In genomic region chr1:66929999-66930822, GRCh38 we compare ENCODE assay signal across 1 cellular context.
TF ChIP-seq lines count a peak whose summit lies in the region.

No MANE protein-coding gene starts in this region.

TF ChIP-seq in K562, 482 proteins besides CTCF, POLR2A, EP300 and RAD21 (continued from another document and continues in another):
- TF ChIP-seq CEBPZ (IDR thresholded peaks at IDR 0.05; ENCODE audit: borderline replicate concordance, low read depth, low read length) (no peak), TEAD1 (CRISPR knock-in tag; IDR thresholded peaks at IDR 0.05) (peak in 1 of 2 experiments; percentile 15; a peak in 1 of 4 replicates), NUFIP1 (IDR thresholded peaks at IDR 0.05; ENCODE audit: partially characterized antibody) (no peak), RBFOX2 (IDR thresholded peaks at IDR 0.05; ENCODE audit: low read depth, low read length) (peak; percentile 97), KAT8 (IDR thresholded peaks at IDR 0.05; ENCODE audit: low read depth) (no peak), YY1 (IDR thresholded peaks at IDR 0.05; ENCODE audit: borderline replicate concordance in 1 of 3, control insufficient read depth in 1 of 3, extremely low read depth in 1 of 3, insufficient read depth in 3 of 3, insufficient read length in 1 of 3, insufficient replicate concordance in 2 of 3, low read depth in 1 of 3, low read length in 2 of 3) (peak; percentile 46 to 94 (median 89)), NR2F6 (CRISPR knock-in tag; IDR thresholded peaks at IDR 0.05) (no peak), GATAD2A (IDR thresholded peaks at IDR 0.05) (no peak; the same call in 1 of the 2 replicates), OTX1 (CRISPR knock-in tag; IDR thresholded peaks at IDR 0.05) (no peak), PML (IDR thresholded peaks at IDR 0.05; ENCODE audit: low read length) (peak; percentile 33; the same call in 1 of the 2 replicates), ZNF134 (CRISPR knock-in tag; conservative IDR thresholded peaks at IDR 0.05) (no peak), ZNF79 (CRISPR knock-in tag; IDR thresholded peaks at IDR 0.05; ENCODE audit: low read depth) (no peak), CHD2 (IDR thresholded peaks at IDR 0.05; ENCODE audit: low read depth, low read length) (0 out of 2 replicates have a peak, but pooled peaks have one; percentile 24), NCOA1 (IDR thresholded peaks at IDR 0.05; ENCODE audit: low read depth) (no peak), ZBTB12 (CRISPR knock-in tag; IDR thresholded peaks at IDR 0.05) (no peak), TRIM24 (IDR thresholded peaks at IDR 0.05) (0 out of 4 replicates have a peak, but pooled peaks of 1 of the 2 experiments have one; percentile 14), KLF1 (tag; IDR thresholded peaks at IDR 0.05) (peak; percentile 80), SFPQ (IDR thresholded peaks at IDR 0.05; ENCODE audit: low read depth, low read length) (no peak), HDAC2 (IDR thresholded peaks at IDR 0.05) (no peak), CAMTA2 (CRISPR knock-in tag; conservative IDR thresholded peaks at IDR 0.05) (no peak; the same call in 1 of the 2 replicates), TRIM25 (IDR thresholded peaks at IDR 0.05; ENCODE audit: borderline replicate concordance) (no peak), KHSRP (IDR thresholded peaks at IDR 0.05) (no peak), SP2 (IDR thresholded peaks at IDR 0.05; ENCODE audit: extremely low read depth, low read depth, low read length, poor library complexity, severe bottlenecking) (no peak), PRPF4 (IDR thresholded peaks at IDR 0.05; ENCODE audit: insufficient read depth, low read depth, low read length, poor library complexity, severe bottlenecking) (no peak), PTBP1 (IDR thresholded peaks at IDR 0.05; ENCODE audit: low read depth, low read length) (no peak), RHOXF2B (CRISPR knock-in tag; conservative IDR thresholded peaks at IDR 0.05) (no peak), JUND (IDR thresholded peaks at IDR 0.05; ENCODE audit: borderline replicate concordance, low read depth, low read length) (0 out of 2 replicates have a peak, but pooled peaks have one; percentile 9), JUND (tag; IDR thresholded peaks at IDR 0.05; ENCODE audit: borderline replicate concordance, low read depth, low read length) (no peak; the same call in 2 of the 3 replicates), FOXK1 (CRISPR knock-in tag; IDR thresholded peaks at IDR 0.05; ENCODE audit: borderline replicate concordance) (no peak), GTF2E2 (tag; IDR thresholded peaks at IDR 0.05) (peak; percentile 88), E2F5 (CRISPR knock-in tag; IDR thresholded peaks at IDR 0.05) (no peak), TARDBP (IDR thresholded peaks at IDR 0.05) (no peak), CHD4 (IDR thresholded peaks at IDR 0.05; ENCODE audit: insufficient read depth, insufficient replicate concordance, low read depth, low read length, poor library complexity, severe bottlenecking) (no peak), BRF2 (IDR thresholded peaks at IDR 0.05; ENCODE audit: borderline replicate concordance, insufficient read depth, insufficient read length) (no peak), SOX6 (IDR thresholded peaks at IDR 0.05) (0 out of 2 replicates have a peak, but pooled peaks have one; percentile 21), ZNF354B (CRISPR knock-in tag; IDR thresholded peaks at IDR 0.05) (no peak), CGGBP1 (CRISPR knock-in tag; IDR thresholded peaks at IDR 0.05) (no peak), BRD4 (IDR thresholded peaks at IDR 0.05) (no peak), ZBTB49 (CRISPR knock-in tag; IDR thresholded peaks at IDR 0.05; ENCODE audit: borderline replicate concordance) (no peak), CLOCK (CRISPR knock-in tag; IDR thresholded peaks at IDR 0.05; ENCODE audit: borderline replicate concordance) (no peak), HDAC8 (tag; IDR thresholded peaks at IDR 0.05) (peak; percentile 69; the same call in 1 of the 2 replicates), E2F4 (CRISPR knock-in tag; IDR thresholded peaks at IDR 0.05; ENCODE audit: low read depth) (no peak), PHF20 (IDR thresholded peaks at IDR 0.05; ENCODE audit: partially characterized antibody) (peak; percentile 73), VEZF1 (CRISPR knock-in tag; IDR thresholded peaks at IDR 0.05) (peak; percentile 90), TCF7L2 (IDR thresholded peaks at IDR 0.05; ENCODE audit: low read depth, low read length) (no peak)
